ENCODE assay signal across 26 cellular contexts in genomic region chr14:85523624-85524023, GRCh38.
"Had no signal": no experiment of that assay in that cellular context is flagged by ENCODE, and none has a peak within 500 bp of the region (broad histone marks: within the 10 kb centered on the region; RNA-seq: fewer than 3 reads in every experiment).

No MANE protein-coding gene starts in this region.

- H3K4me3 ChIP-seq: stomach, suprapubic skin, testis, thoracic aorta, thyroid gland, tibial artery, tibial nerve, transverse colon, upper lobe of left lung, upper lobe of right lung, uterus, vagina had no signal

- H3K4me1 ChIP-seq: testis, upper lobe of right lung, uterus, vagina had no signal

- H3K36me3 ChIP-seq: stomach, suprapubic skin, thoracic aorta, thyroid gland, tibial artery, tibial nerve, transverse colon, upper lobe of left lung, upper lobe of right lung, uterus, vagina had no signal

- H3K27me3 ChIP-seq: suprapubic skin, testis, thyroid gland, tibial artery, tibial nerve, upper lobe of left lung, upper lobe of right lung, uterus, vagina had no signal

- DNase-seq: stimulated activated CD4-positive, alpha-beta T cell treated with anti-CD3 and anti-CD28 coated beads, Interleukin-2, amount 100 ng/mL, for 48 hours; stimulated activated CD4-positive, alpha-beta T cell treated with anti-CD3 and anti-CD28 coated beads, Interleukin-4, amount 100 ng/mL, for 1 hour; stimulated activated CD4-positive, alpha-beta T cell treated with anti-CD3 and anti-CD28 coated beads, Interleukin-4, amount 100 ng/mL, for 24 hours; stimulated activated CD4-positive, alpha-beta T cell treated with anti-CD3 and anti-CD28 coated beads, Interleukin-4, amount 100 ng/mL, for 4 hours; stimulated activated CD8-positive, alpha-beta memory T cell treated with anti-CD3 and anti-CD28 coated beads, Interleukin-4, amount 100 ng/mL, for 48 hours; stimulated activated naive B cell treated with anti-CD40 and anti-IgM and Interleukin-4, amounts not matched to agents 10 μg/mL and 1 μg/mL and 100 μg/mL, for 72 hours; stimulated activated naive CD4-positive, alpha-beta T cell; stimulated activated naive CD4-positive, alpha-beta T cell treated with Interleukin-2 at 50 U/mL for 16 hours; stimulated activated naive CD8-positive, alpha-beta T cell treated with anti-CD3 and anti-CD28 coated beads, Interleukin-15, amount 100 ng/mL, for 72 hours; stimulated activated naive CD8-positive, alpha-beta T cell treated with anti-CD3 and anti-CD28 coated beads, Interleukin-15, Interleukin-2, amounts not matched to agents 100 U/mL and 50 U/mL, for 24 hours; stomach; substantia nigra; testis; thyroid gland; tibial artery; transverse colon; trophoblast cell; upper lobe of left lung; upper lobe of right lung; uterus had no signal

- H3K27ac ChIP-seq: stomach, suprapubic skin, testis, thoracic aorta, thyroid gland, tibial artery, transverse colon, upper lobe of left lung, upper lobe of right lung, uterus, vagina had no signal

- H3K9me3 ChIP-seq: stomach, suprapubic skin, testis, thoracic aorta, thyroid gland, tibial artery, tibial nerve, transverse colon, upper lobe of left lung, upper lobe of right lung, uterus, vagina had no signal

- ATAC-seq: stimulated activated effector memory CD8-positive, alpha-beta T cell treated with anti-CD3 and anti-CD28 coated beads, Interleukin-12 subunit alpha, Interleukin-12 subunit beta, amount 100 ng/mL, for 72 hours; stimulated activated memory B cell treated with anti-CD40 and anti-IgM and Interleukin-4, amounts not matched to agents 10 μg/mL and 1 μg/mL and 100 μg/mL, for 72 hours; stimulated activated naive B cell treated with anti-CD40 and anti-IgM and Interleukin-4, amounts not matched to agents 10 μg/mL and 1 μg/mL and 100 μg/mL, for 72 hours; stimulated activated naive CD8-positive, alpha-beta T cell treated with anti-CD3 and anti-CD28 coated beads, Interleukin-15, amount 100 ng/mL, for 72 hours; stimulated activated naive CD8-positive, alpha-beta T cell treated with anti-CD3 and anti-CD28 coated beads, Interleukin-15, Interleukin-2, amounts not matched to agents 100 U/mL and 50 U/mL, for 24 hours; upper lobe of right lung had no signal
